Comparison of ENCODE assay signal across 1 cellular context in genomic region chr1:145730467-145730866, GRCh38.
TF ChIP-seq lines count a peak whose summit lies in the region.

No MANE protein-coding gene starts in this region.

TF ChIP-seq in IMR-90, 13 proteins besides CTCF, POLR2A, EP300 and RAD21 (continued from another document):
- TF ChIP-seq MAZ (IDR thresholded peaks at IDR 0.05; ENCODE audit: borderline replicate concordance, low read depth, low read length): no peak
- TF ChIP-seq RCOR1 (IDR thresholded peaks at IDR 0.05; ENCODE audit: insufficient replicate concordance, low read length): no peak
- no peak for TF ChIP-seq MAFK (IDR thresholded peaks at IDR 0.05; ENCODE audit: low read depth, low read length)
- TF ChIP-seq NFE2L2 (IDR thresholded peaks at IDR 0.05; ENCODE audit: low read depth, low read length): no peak
- no peak for TF ChIP-seq CHD1 (IDR thresholded peaks at IDR 0.05; ENCODE audit: low read depth, low read length)
- TF ChIP-seq MXI1 (IDR thresholded peaks at IDR 0.05; ENCODE audit: borderline replicate concordance, low read depth, low read length): no peak
- TF ChIP-seq USF2 (IDR thresholded peaks at IDR 0.05; ENCODE audit: low read depth, low read length): no peak
- TF ChIP-seq, protein P1, sequence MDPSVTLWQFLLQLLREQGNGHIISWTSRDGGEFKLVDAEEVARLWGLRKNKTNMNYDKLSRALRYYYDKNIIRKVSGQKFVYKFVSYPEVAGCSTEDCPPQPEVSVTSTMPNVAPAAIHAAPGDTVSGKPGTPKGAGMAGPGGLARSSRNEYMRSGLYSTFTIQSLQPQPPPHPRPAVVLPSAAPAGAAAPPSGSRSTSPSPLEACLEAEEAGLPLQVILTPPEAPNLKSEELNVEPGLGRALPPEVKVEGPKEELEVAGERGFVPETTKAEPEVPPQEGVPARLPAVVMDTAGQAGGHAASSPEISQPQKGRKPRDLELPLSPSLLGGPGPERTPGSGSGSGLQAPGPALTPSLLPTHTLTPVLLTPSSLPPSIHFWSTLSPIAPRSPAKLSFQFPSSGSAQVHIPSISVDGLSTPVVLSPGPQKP (IDR thresholded peaks at IDR 0.05; ENCODE audit: borderline replicate concordance, low read depth, low read length): no peak
- no peak for TF ChIP-seq BHLHE40 (IDR thresholded peaks at IDR 0.05; ENCODE audit: low read depth, low read length)
- TF ChIP-seq CEBPB (IDR thresholded peaks at IDR 0.05; ENCODE audit: low read depth, low read length): no peak
- TF ChIP-seq SMC3 (IDR thresholded peaks at IDR 0.05; ENCODE audit: low read depth, low read length): no peak
